In genomic region chr3:167330993-167331392, GRCh38 we compare ENCODE assay signal across 27 cellular contexts. TPM values are rescaled to one million over a fixed set of nuclear protein-coding genes. Genes with fewer than 3 reads are reported as not detected.
"Had no signal": no experiment of that assay in that cellular context is flagged by ENCODE, and none has a peak within 500 bp of the region (broad histone marks: within the 10 kb centered on the region; RNA-seq: fewer than 3 reads in every experiment).

No MANE protein-coding gene starts in this region.

- FAIRE-seq: TTC549 had no signal

- H3K27me3 ChIP-seq: adrenal gland, breast epithelium, colonic mucosa, MG63 had no signal

- H3K4me3 ChIP-seq: adrenal gland, breast epithelium, colonic mucosa, MG63 had no signal

- H3K27ac ChIP-seq: adrenal gland, breast epithelium, colonic mucosa, KMS-11, RWPE1 had no signal

- DNase-seq: activated B cell treated with CpG ODN at 0.5 μM for 24 hours; activated CD4-positive, alpha-beta memory T cell treated with anti-CD3 and anti-CD28 coated beads for 36 hours; activated CD4-positive, alpha-beta T cell treated with anti-CD3 and anti-CD28 coated beads, Interleukin-2, amount 10 ng/mL, durations not matched to agents 7 days and 5 days; activated CD8-positive, alpha-beta memory T cell treated with anti-CD3 and anti-CD28 coated beads, Interleukin-2, amount 50 U/mL, for 4 hours; activated naive CD4-positive, alpha-beta T cell treated with anti-CD3 and anti-CD28 coated beads, Interleukin-2, amount 50 U/mL, for 16 hours; activated naive CD8-positive, alpha-beta T cell treated with anti-CD3 and anti-CD28 coated beads, Interleukin-2, amount 10 ng/mL, durations not matched to agents 7 days and 5 days; adrenal gland; aorta; caudate nucleus; colonic mucosa; MG63; NCI-H1092 treated with DMSO at 0.1 percent for 48 hours; NCI-H1417 treated with DMSO at 0.1 percent for 48 hours; NCI-H1694; NCI-H2029; NCI-H345; NCI-H510A; NCI-H526 treated with DMSO at 0.1 percent for 48 hours; NK-92 treated with Interleukin-12 subunit alpha and Interleukin-12 subunit beta, amount 100 ng/mL, for 24 hours; Right ventricle myocardium superior; T-helper 17 cell; T-helper 9 cell had no signal

- ATAC-seq: Panc1, T-helper 17 cell had no signal

RNA-seq across cellular contexts. Expression of gene ZBBX, which starts 49.1 kb away (rescaled TPM):
- polyA plus RNA-seq: aorta had no signal
